Comparison of ENCODE assay signal across 9 cellular contexts in the genomic region with DNA sequence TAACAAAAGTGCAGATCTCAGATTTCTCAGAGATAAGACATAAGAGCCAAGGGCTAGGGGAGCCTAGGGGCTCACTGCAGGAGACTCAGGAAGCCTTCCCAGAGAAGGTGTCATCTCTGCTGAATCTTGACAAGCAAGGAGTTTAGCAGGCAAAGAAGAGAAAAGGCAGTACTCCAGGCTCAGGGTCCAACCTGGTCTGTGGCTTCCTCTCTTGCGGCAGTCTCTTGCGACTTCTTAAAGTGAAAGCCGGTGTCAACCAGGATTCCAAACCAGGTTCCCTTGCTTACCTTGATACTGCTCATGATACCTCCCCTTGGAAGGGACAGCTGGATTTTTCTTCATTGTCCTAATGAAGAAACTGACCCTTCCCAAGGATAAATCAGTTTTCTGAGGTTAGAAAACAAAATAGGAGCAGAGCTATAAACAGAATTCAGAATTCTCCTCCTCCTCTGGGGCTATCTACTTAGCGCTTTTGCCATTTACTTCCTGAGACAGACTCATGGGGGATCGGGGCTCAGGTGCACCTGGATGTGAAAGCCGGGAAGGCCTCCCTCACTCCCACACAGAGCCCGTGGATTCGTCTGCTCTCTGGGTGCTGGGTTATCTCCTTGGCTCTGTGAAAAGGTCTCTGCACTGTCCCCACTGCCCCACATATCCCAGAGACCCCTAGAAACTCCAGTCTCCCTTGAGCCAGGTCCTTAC. TPM values are rescaled to one million over a fixed set of nuclear protein-coding genes. Genes with fewer than 3 reads are reported as not detected.
DNase-seq lines count a peak whose midpoint lies in the region; ATAC-seq, FAIRE-seq and TF ChIP-seq lines count a peak whose summit lies in the region.
"Had no signal": no experiment of that assay in that cellular context is flagged by ENCODE, and none has a peak within 500 bp of the region (broad histone marks: within the 10 kb centered on the region; RNA-seq: fewer than 3 reads in every experiment).

No MANE protein-coding gene starts in this region.

- TF ChIP-seq POLR2A in endothelial cell of umbilical vein (IDR thresholded peaks at IDR 0.05; ENCODE audit: low read depth, low read length) (no peak), H54 (IDR thresholded peaks at IDR 0.05; ENCODE audit: low read depth, low read length) (no peak)

- POLR2A ChIA-PET in Caco-2 (lab: Charles Lee) (interaction anchor here (0.6 to 2.0 kb wide), 3 partner anchors 41 to 368 kb away, joined by 3 to 9 read pairs (median 3); no protein-coding TSS in a partner anchor), OCI-LY7 (lab: Charles Lee) (interaction anchor here (1.2 kb wide), 1 partner anchor 10 kb away, joined by 3 read pairs; no protein-coding TSS in a partner anchor), endothelial cell of umbilical vein (lab: Charles Lee) (no interaction called here)

- no peaks in the 10 kb centered on the region for H3K9me3 Mint-ChIP-seq in Caco-2 (ENCODE audit: unreplicated experiment)

- H3K9me1 ChIP-seq in endothelial cell of umbilical vein (replicated peaks; ENCODE audit: control insufficient read depth, extremely low read depth, insufficient read depth, low read length) = no peaks in the 10 kb centered on the region

- peak overlapping the region; percentile 94 for H3K27ac Mint-ChIP-seq in Caco-2 (ENCODE audit: unreplicated experiment)

- peak in 1 of 2 experiments; percentile 29 for DNase-seq in Caco-2
- DNase-seq in OCI-LY7 (ENCODE audit: low spot score) = peak; percentile 21
- DNase-seq in endothelial cell of umbilical vein (ENCODE audit: low read depth, low spot score) = no peak
- no peak for DNase-seq in H54 (ENCODE audit: insufficient read length, low spot score)
- DNase-seq in RCC 7860 (ENCODE audit: low spot score) = no peak
- no peak for DNase-seq in UCSD-AML1 (lab: John Stamatoyannopoulos, UW; ENCODE audit: unreplicated experiment)

- FAIRE-seq in endothelial cell of umbilical vein (lab: Jason Lieb, UNC) (peak; percentile 48), H54 (lab: Jason Lieb, UNC) (no peak), RCC 7860 (lab: Jason Lieb, UNC) (no peak)
- FAIRE-seq: islet of Langerhans had no signal

- H3K27ac ChIP-seq in OCI-LY7 (ENCODE audit: low read depth, low read length, poor library complexity, severe bottlenecking) = no peak overlapping the region
- H3K27ac ChIP-seq in endothelial cell of umbilical vein (ENCODE audit: insufficient read depth, low read depth, low read length) = no peak overlapping the region
- H3K27ac ChIP-seq in parathyroid adenoma = peak overlapping the region; percentile 98

- H3K4me1 ChIP-seq in Caco-2 (peaks cover 63% of the 10 kb centered on the region), OCI-LY7 (ENCODE audit: insufficient read depth, low read length, poor library complexity, severe bottlenecking) (peaks cover 10% of the 10 kb centered on the region), endothelial cell of umbilical vein (ENCODE audit: control insufficient read depth, extremely low read depth, insufficient read depth, low read length) (peaks cover 15% of the 10 kb centered on the region), parathyroid adenoma (peaks cover 31% of the 10 kb centered on the region)

- dilution Hi-C loops in endothelial cell of umbilical vein (cut with MboI; ENCODE audit: extremely low pct_ligation_motif_present, low sequenced_read_pairs) = no loop called here

- H3K27me3 ChIP-seq in Caco-2 (replicated peaks; ENCODE audit: control insufficient read depth, insufficient read depth, low read length) (no peaks in the 10 kb centered on the region), endothelial cell of umbilical vein (ENCODE audit: control insufficient read depth in 2 of 2, insufficient read depth in 2 of 2, low read length in 2 of 2) (no peaks in the 10 kb centered on the region), parathyroid adenoma (ENCODE audit: control insufficient read depth, insufficient read depth, low read length) (no peaks in the 10 kb centered on the region)

- H3K36me3 ChIP-seq in Caco-2 (ENCODE audit: control insufficient read depth, insufficient read depth, low read length) (no peaks in the 10 kb centered on the region), OCI-LY7 (ENCODE audit: insufficient read depth, low read length) (no peaks in the 10 kb centered on the region), endothelial cell of umbilical vein (ENCODE audit: control insufficient read depth in 2 of 2, extremely low read depth in 1 of 2, insufficient read depth in 2 of 2, low read length in 2 of 2) (no peaks in the 10 kb centered on the region), parathyroid adenoma (ENCODE audit: control insufficient read depth, insufficient read depth, low read length) (no peaks in the 10 kb centered on the region)

- H4K20me1 ChIP-seq in OCI-LY7 (ENCODE audit: insufficient read depth, low read length) = no peaks in the 10 kb centered on the region
- H4K20me1 ChIP-seq in endothelial cell of umbilical vein (replicated peaks; ENCODE audit: control insufficient read depth, extremely low read depth, insufficient read depth, low read length) = no peaks in the 10 kb centered on the region

- H3K9me3 ChIP-seq in Caco-2 (no peaks in the 10 kb centered on the region), OCI-LY7 (ENCODE audit: low read length) (no peaks in the 10 kb centered on the region), endothelial cell of umbilical vein (replicated peaks; ENCODE audit: control insufficient read depth, insufficient read depth, low read length) (no peaks in the 10 kb centered on the region), parathyroid adenoma (ENCODE audit: control insufficient read depth, low read length) (no peaks in the 10 kb centered on the region)

- H3K4me2 ChIP-seq in OCI-LY7 (ENCODE audit: low read length) (peak overlapping the region; percentile 29; the same call in 1 of the 2 replicates), endothelial cell of umbilical vein (ENCODE audit: insufficient read depth, low read length) (no peak overlapping the region), parathyroid adenoma (ENCODE audit: low read length) (no peak overlapping the region)

- peak overlapping the region; percentile 75 for H2AFZ ChIP-seq in OCI-LY7 (ENCODE audit: low read length)
- peak overlapping the region; percentile 64 for H2AFZ ChIP-seq in endothelial cell of umbilical vein (ENCODE audit: low read depth, low read length)
- H2AFZ ChIP-seq in parathyroid adenoma = peak overlapping the region; percentile 73

- H3K36me3 Mint-ChIP-seq in Caco-2 (ENCODE audit: insufficient read depth, unreplicated experiment) = peaks cover 13% of the 10 kb centered on the region

- TSS peak; percentile 21 for BruUV-seq in Caco-2 (replicated peaks; lab: Mats Ljungman, UMichigan)
- BruUV-seq in OCI-LY7 (replicated peaks; lab: Mats Ljungman, UMichigan) = no TSS peak
- no TSS peak for BruUV-seq in endothelial cell of umbilical vein (replicated peaks; lab: Mats Ljungman, UMichigan)

- H3K9ac ChIP-seq in endothelial cell of umbilical vein (replicated peaks; ENCODE audit: extremely low read depth, insufficient read depth, low read length) (no peak overlapping the region), parathyroid adenoma (no peak overlapping the region)

- H3K4me1 Mint-ChIP-seq in Caco-2 (ENCODE audit: low read depth, unreplicated experiment) = peaks cover 46% of the 10 kb centered on the region

- peak overlapping the region; percentile 72 for H3K4me3 Mint-ChIP-seq in Caco-2 (ENCODE audit: unreplicated experiment)

- TF ChIP-seq CTCF in Caco-2 (IDR thresholded peaks at IDR 0.05; ENCODE audit: insufficient read depth in 1 of 2, low read depth in 1 of 2, low read length in 1 of 2, severe bottlenecking in 1 of 2, unreplicated experiment in 1 of 2) (no peak), OCI-LY7 (conservative IDR thresholded peaks at IDR 0.05; ENCODE audit: low read length) (0 out of 2 replicates have a peak, but pooled peaks have one; percentile 3), endothelial cell of umbilical vein (IDR thresholded peaks at IDR 0.05; ENCODE audit: extremely low read depth in 1 of 2, insufficient read depth in 1 of 2, low read depth in 1 of 2, low read length in 2 of 2) (no peak), parathyroid adenoma (IDR thresholded peaks at IDR 0.05) (no peak)

- intact Hi-C loops in Caco-2 (cut with micrococcal nuclease; ENCODE audit: unreplicated experiment) = loop anchor here (1.0 to 10.0 kb wide), 5 partner anchors 7 to 302 kb away; a partner anchor contains a TSS
- intact Hi-C loops in OCI-LY7 (cut with micrococcal nuclease; ENCODE audit: unreplicated experiment) = no loop called here
- intact Hi-C loops in endothelial cell of umbilical vein (cut with micrococcal nuclease) = no loop called here

- no peak overlapping the region for H3K4me3 ChIP-seq in Caco-2 (ENCODE audit: low read depth, low read length)
- no peak overlapping the region for H3K4me3 ChIP-seq in OCI-LY7 (ENCODE audit: low read depth, low read length, poor library complexity, severe bottlenecking)
- H3K4me3 ChIP-seq in endothelial cell of umbilical vein (replicated peaks in 1 of 3; ENCODE audit: insufficient read depth in 1 of 3, low read depth in 1 of 3, low read length in 3 of 3) = no peak overlapping the region
- H3K4me3 ChIP-seq in parathyroid adenoma (ENCODE audit: low read depth, low read length) = no peak overlapping the region

- H3K79me2 ChIP-seq in OCI-LY7 (ENCODE audit: insufficient read depth, low read depth, low read length) (no peaks in the 10 kb centered on the region), endothelial cell of umbilical vein (ENCODE audit: control insufficient read depth, insufficient read depth, low read length) (no peaks in the 10 kb centered on the region), parathyroid adenoma (peaks cover 3% of the 10 kb centered on the region)

- CTCF ChIA-PET in Caco-2 (lab: Charles Lee) = interaction anchor here (0.6 to 1.4 kb wide), 6 partner anchors 22 to 161 kb away, joined by 3 to 6 read pairs (median 3); a partner anchor contains a TSS
- CTCF ChIA-PET in OCI-LY7 (lab: Charles Lee; ENCODE audit: unreplicated experiment) = interaction anchor here (0.6 kb wide), 1 partner anchor 31 kb away, joined by 3 read pairs; no protein-coding TSS in a partner anchor
- CTCF ChIA-PET in endothelial cell of umbilical vein (lab: Charles Lee) = no interaction called here

- no peaks in the 10 kb centered on the region for H3K27me3 Mint-ChIP-seq in Caco-2 (ENCODE audit: insufficient read depth, unreplicated experiment)

- ATAC-seq in HG02973 (IDR thresholded peaks at IDR 0.05; ENCODE audit: unreplicated experiment) = no peak

- no peaks in the 10 kb centered on the region for H3K9me2 ChIP-seq in OCI-LY7 (ENCODE audit: insufficient read depth, low read length)

RNA-seq across cellular contexts. Expression of a gene that starts 1.8 kb away (rescaled TPM):
- 52.6 and 53.5 TPM in 2 replicates for total RNA-seq in Caco-2 (2022)
- total RNA-seq in OCI-LY7 (2014; rRNA removed; shearing (Covaris generic)) = 0.35 and 0.51 TPM in 2 replicates
- 1.0 and 1.3 TPM in 2 replicates for total RNA-seq in OCI-LY7 (2022)
- 0.18 TPM in 1 of 2 replicates, not detected in the other for total RNA-seq in endothelial cell of umbilical vein
- 0.12 and 0.14 TPM in 2 replicates for polyA plus RNA-seq in endothelial cell of umbilical vein
- 0.03 TPM in 2 replicates for polyA plus RNA-seq in endothelial cell of umbilical vein (2011; cell fraction: cytosol; rRNA removed)
- polyA plus RNA-seq in endothelial cell of umbilical vein (2011; cell fraction: nucleus; rRNA removed) = 0.24 and 0.40 TPM in 2 replicates
- polyA plus RNA-seq in endothelial cell of umbilical vein (2012) = 0.24 TPM in 1 of 2 replicates, not detected in the other
- polyA minus RNA-seq in endothelial cell of umbilical vein = not detected in 2 replicates
- 3.2 TPM for polyA minus RNA-seq in endothelial cell of umbilical vein (2011; cell fraction: cytosol; rRNA and poly(A)+ RNA removed)
- not detected in 2 replicates for polyA minus RNA-seq in endothelial cell of umbilical vein (2011; cell fraction: nucleus; rRNA and poly(A)+ RNA removed)

RNA-seq across cellular contexts. Expression of a gene that starts 6.8 kb away (rescaled TPM):
- total RNA-seq in Caco-2 (2022) = 194 and 197 TPM in 2 replicates
- not detected in 2 replicates for total RNA-seq in OCI-LY7 (2014; rRNA removed; shearing (Covaris generic))
- not detected in 2 replicates for total RNA-seq in OCI-LY7 (2022)
- total RNA-seq in endothelial cell of umbilical vein = 84.1 and 102 TPM in 2 replicates
- 70.7 and 82.2 TPM in 2 replicates for polyA plus RNA-seq in endothelial cell of umbilical vein
- polyA plus RNA-seq in endothelial cell of umbilical vein (2011; cell fraction: cytosol; rRNA removed) = 46.4 and 59.5 TPM in 2 replicates
- 47.3 TPM in 2 replicates for polyA plus RNA-seq in endothelial cell of umbilical vein (2011; cell fraction: nucleus; rRNA removed)
- polyA plus RNA-seq in endothelial cell of umbilical vein (2012) = 66.7 and 93.7 TPM in 2 replicates
- polyA minus RNA-seq in endothelial cell of umbilical vein = 15.6 and 26.2 TPM in 2 replicates
- polyA minus RNA-seq in endothelial cell of umbilical vein (2011; cell fraction: cytosol; rRNA and poly(A)+ RNA removed) = 33.2 TPM
- 17.9 and 21.2 TPM in 2 replicates for polyA minus RNA-seq in endothelial cell of umbilical vein (2011; cell fraction: nucleus; rRNA and poly(A)+ RNA removed)

RNA-seq across cellular contexts. Expression of a gene that starts 35.2 kb away (rescaled TPM):
- 79.0 and 79.4 TPM in 2 replicates for total RNA-seq in Caco-2 (2022)
- 23.4 and 37.3 TPM in 2 replicates for total RNA-seq in OCI-LY7 (2014; rRNA removed; shearing (Covaris generic))
- 50.9 and 55.7 TPM in 2 replicates for total RNA-seq in OCI-LY7 (2022)
- total RNA-seq in endothelial cell of umbilical vein = 84.0 and 98.2 TPM in 2 replicates
- 86.5 and 92.9 TPM in 2 replicates for polyA plus RNA-seq in endothelial cell of umbilical vein
- 83.7 and 84.0 TPM in 2 replicates for polyA plus RNA-seq in endothelial cell of umbilical vein (2011; cell fraction: cytosol; rRNA removed)
- 63.0 and 68.9 TPM in 2 replicates for polyA plus RNA-seq in endothelial cell of umbilical vein (2011; cell fraction: nucleus; rRNA removed)
- polyA plus RNA-seq in endothelial cell of umbilical vein (2012) = 101 and 108 TPM in 2 replicates
- polyA minus RNA-seq in endothelial cell of umbilical vein = 91.7 and 97.9 TPM in 2 replicates
- polyA minus RNA-seq in endothelial cell of umbilical vein (2011; cell fraction: cytosol; rRNA and poly(A)+ RNA removed) = 65.3 TPM
- 58.5 and 60.2 TPM in 2 replicates for polyA minus RNA-seq in endothelial cell of umbilical vein (2011; cell fraction: nucleus; rRNA and poly(A)+ RNA removed)

Comparison
In these comparisons a context has a peak if more than half of its experiments do, and no peak if none do; other contexts are left out.
1. RNA of a gene that starts 1.8 kb away (total RNA-seq): 52.6 to 53.5 TPM in Caco-2; 0.35 to 1.3 TPM in OCI-LY7 and 0.18 TPM in endothelial cell of umbilical vein; every median in the first group is over 10 times any median in the second.
2. RNA of a gene that starts 6.8 kb away (total RNA-seq): 194 to 197 TPM in Caco-2 and 84.1 to 102 TPM in endothelial cell of umbilical vein; not detected in OCI-LY7; every median in the first group is over 10 times any median in the second.
3. Peak in every context shown above with its lines, with median percentiles within 50 percentile points of each other: H2AFZ ChIP-seq.